In genomic region chr3:37245003-37245402, GRCh38 we compare ENCODE assay signal across 10 cellular contexts. TPM values are rescaled to one million over a fixed set of nuclear protein-coding genes. Genes with fewer than 3 reads are reported as not detected.
DNase-seq lines count a peak whose midpoint lies in the region; ATAC-seq, FAIRE-seq and TF ChIP-seq lines count a peak whose summit lies in the region.
"Had no signal": no experiment of that assay in that cellular context is flagged by ENCODE, and none has a peak within 500 bp of the region (broad histone marks: within the 10 kb centered on the region; RNA-seq: fewer than 3 reads in every experiment).

No MANE protein-coding gene starts in this region.

- peaks cover 65% of the 10 kb centered on the region for H3K4me1 ChIP-seq in CD4-positive, CD25-positive, alpha-beta regulatory T cell (ENCODE audit: control insufficient read depth, insufficient read depth, low read length, poor library complexity, severe bottlenecking)
- peaks cover 31 to 53% (median 49%) of the 10 kb centered on the region in 3 donors for H3K4me1 ChIP-seq in pancreas

- peak overlapping the region in 1 of 3 donors; percentile 99 for H3K27ac Mint-ChIP-seq in CD4-positive, CD25-positive, alpha-beta regulatory T cell
- no peak overlapping the region for H3K27ac Mint-ChIP-seq in nephron progenitor cell

- H3K9me3 ChIP-seq in CD4-positive, CD25-positive, alpha-beta regulatory T cell (ENCODE audit: control insufficient read depth in 2 of 2, low read length in 2 of 2), result no peaks in the 10 kb centered on the region
- no peaks in the 10 kb centered on the region for H3K9me3 ChIP-seq in KOPT-K1 (ENCODE audit: insufficient read depth, low read length, poor library complexity, severe bottlenecking)
- H3K9me3 ChIP-seq in pancreas, result no peaks in the 10 kb centered on the region

- no peak for TF ChIP-seq CTCF in dorsolateral prefrontal cortex (IDR thresholded peaks at IDR 0.05 in 54 of 56, conservative IDR thresholded peaks at IDR 0.05 in 2 of 56; ENCODE audit: low read depth in 1 of 56, partially characterized antibody in 56 of 56)
- no peak for TF ChIP-seq CTCF in nephron progenitor cell (IDR thresholded peaks at IDR 0.05)
- no peak for TF ChIP-seq CTCF in pancreas (IDR thresholded peaks at IDR 0.05)

- peaks cover 4% of the 10 kb centered on the region for H3K36me3 ChIP-seq in CD4-positive, CD25-positive, alpha-beta regulatory T cell (ENCODE audit: control insufficient read depth, insufficient read depth, low read length)
- H3K36me3 ChIP-seq in KOPT-K1 (ENCODE audit: insufficient read depth, low read length) (peaks cover 21% of the 10 kb centered on the region), pancreas (no peaks in the 10 kb centered on the region)

- H3K4me1 Mint-ChIP-seq in CD4-positive, CD25-positive, alpha-beta regulatory T cell, result peaks cover 24 to 71% (median 57%) of the 10 kb centered on the region in 4 donors
- peaks cover 70% of the 10 kb centered on the region for H3K4me1 Mint-ChIP-seq in nephron progenitor cell

- ATAC-seq in CD4-positive, CD25-positive, alpha-beta regulatory T cell (ENCODE audit: low read depth in 2 of 2), result no peak
- ATAC-seq in pancreas (no peak), HG03442 (IDR thresholded peaks at IDR 0.05; ENCODE audit: unreplicated experiment) (no peak), GM19463 (IDR thresholded peaks at IDR 0.05; ENCODE audit: unreplicated experiment) (no peak)

- WGBS in pancreas, 2 donors, result 28 to 29% methylated on average over 3 of the region's 3 CpGs

- no peak for DNase-seq in CD4-positive, CD25-positive, alpha-beta regulatory T cell
- no peak for DNase-seq in dorsolateral prefrontal cortex
- DNase-seq in nephron progenitor cell, result no peak
- DNase-seq in pancreas, result no peak
- no peak for DNase-seq in NOMO-1 treated with dmso at 0.1 percent for 144 hours (lab: John Stamatoyannopoulos, UW; ENCODE audit: unreplicated experiment)
- DNase-seq: activated naive CD4-positive, alpha-beta T cell treated with anti-CD3 and anti-CD28 coated beads for 36 hours; SIG-M5 had no signal

- H3K4me3 ChIP-seq in CD4-positive, CD25-positive, alpha-beta regulatory T cell (ENCODE audit: low read depth, low read length), result peak overlapping the region; percentile 97
- H3K4me3 ChIP-seq in dorsolateral prefrontal cortex (peak overlapping the region in 44 of 59 donors; percentile 74 to 100 (median 93)), pancreas (peak overlapping the region in 2 of 4 donors; percentile 67 to 87)

- peaks cover 9% of the 10 kb centered on the region for H3K27me3 Mint-ChIP-seq in CD4-positive, CD25-positive, alpha-beta regulatory T cell
- H3K27me3 Mint-ChIP-seq in nephron progenitor cell (ENCODE audit: low read depth, poor library complexity), result no peaks in the 10 kb centered on the region

- no peaks in the 10 kb centered on the region for H3K9me3 Mint-ChIP-seq in CD4-positive, CD25-positive, alpha-beta regulatory T cell
- peaks cover 8% of the 10 kb centered on the region for H3K9me3 Mint-ChIP-seq in nephron progenitor cell
- H3K9me3 Mint-ChIP-seq: activated naive CD4-positive, alpha-beta T cell treated with anti-CD3 and anti-CD28 coated beads for 36 hours had no signal

- peaks cover 6% of the 10 kb centered on the region for H3K36me3 Mint-ChIP-seq in CD4-positive, CD25-positive, alpha-beta regulatory T cell
- peaks cover 4% of the 10 kb centered on the region for H3K36me3 Mint-ChIP-seq in nephron progenitor cell (ENCODE audit: low read depth)

- intact Hi-C loops in dorsolateral prefrontal cortex (cut with DNase I) (no loop called here), pancreas (cut with DNase I) (no loop called here)

- H3K27ac ChIP-seq in CD4-positive, CD25-positive, alpha-beta regulatory T cell (ENCODE audit: insufficient read depth, low read length, poor library complexity, severe bottlenecking), result no peak overlapping the region
- H3K27ac ChIP-seq in KOPT-K1 (ENCODE audit: low read depth, low read length, poor library complexity, severe bottlenecking), result peak overlapping the region; percentile 91
- H3K27ac ChIP-seq in dorsolateral prefrontal cortex, result peak overlapping the region in 1 of 59 donors; percentile 99
- no peak overlapping the region for H3K27ac ChIP-seq in pancreas

- no peak for FAIRE-seq in pancreas (lab: Jason Lieb, UNC)

- H3K4me3 Mint-ChIP-seq in CD4-positive, CD25-positive, alpha-beta regulatory T cell, result peak overlapping the region; percentile 95 to 97 (median 96)
- peak overlapping the region; percentile 96 for H3K4me3 Mint-ChIP-seq in nephron progenitor cell

- H3K27me3 ChIP-seq in CD4-positive, CD25-positive, alpha-beta regulatory T cell (ENCODE audit: control insufficient read depth, insufficient read depth, low read length), result no peaks in the 10 kb centered on the region
- H3K27me3 ChIP-seq in dorsolateral prefrontal cortex (no peaks in the 10 kb centered on the region), pancreas (no peaks in the 10 kb centered on the region)

RNA-seq across cellular contexts. Expression of gene GOLGA4, which starts 1.9 kb away (rescaled TPM):
- 74.0 TPM for total RNA-seq in CD4-positive, CD25-positive, alpha-beta regulatory T cell
- polyA plus RNA-seq in CD4-positive, CD25-positive, alpha-beta regulatory T cell, result 10 to 100 TPM in 1 of 4 donors, 1 to 10 TPM in 3; 8.4 to 10.3 (median 9.5) TPM
- total RNA-seq in dorsolateral prefrontal cortex (100 to 1,000 TPM in 7 of 120 experiments, 10 to 100 TPM in 113; 60.2 to 120 (median 78.5) TPM), pancreas (10 to 100 TPM; 51.9 to 63.5 (median 56.5) TPM)
- 10 to 100 TPM; 19.5 to 29.7 TPM for polyA plus RNA-seq in pancreas
